In genomic region chr14:64704145-64704742, GRCh38 we compare ENCODE assay signal across 8 cellular contexts. TPM values are rescaled to one million over a fixed set of nuclear protein-coding genes. Genes with fewer than 3 reads are reported as not detected.
DNase-seq lines count a peak whose midpoint lies in the region; ATAC-seq and TF ChIP-seq lines count a peak whose summit lies in the region.

PLEKHG3 (plus strand) TSS chr14:64704424; CDS start chr14:64727632, 23,208 bp downstream.

- H3K27ac ChIP-seq in VCaP, result peak within 1 kb of the TSS; percentile 70
- peak within 1 kb of the TSS; percentile 90 for H3K27ac ChIP-seq in effector memory CD4-positive, alpha-beta T cell (ENCODE audit: insufficient read depth, low read length, poor library complexity, severe bottlenecking)
- H3K27ac ChIP-seq in liver (ENCODE audit: low read depth in 1 of 2, low read length in 2 of 2), result peak within 1 kb of the TSS; percentile 90 to 91

- peak; percentile 93 for DNase-seq in DMS53 (lab: John Stamatoyannopoulos, UW)
- DNase-seq in NCI-H1048 (lab: John Stamatoyannopoulos, UW), result peak; percentile 4
- DNase-seq in effector memory CD4-positive, alpha-beta T cell, result peak in 2 of 3 donors; percentile 36 to 37
- DNase-seq in stimulated activated CD8-positive, alpha-beta memory T cell treated with anti-CD3 and anti-CD28 coated beads, Interleukin-4, amount 100 ng/mL, for 48 hours, result peak; percentile 33

- peaks cover 57% of the 10 kb centered on the region for H3K4me1 ChIP-seq in effector memory CD4-positive, alpha-beta T cell (ENCODE audit: control insufficient read depth, insufficient read depth, low read length, poor library complexity, severe bottlenecking)
- H3K4me1 ChIP-seq in liver (ENCODE audit: control insufficient read depth in 4 of 4, insufficient read depth in 4 of 4, low read length in 3 of 4), result peaks cover 27 to 50% (median 44%) of the 10 kb centered on the region in 4 donors

- H3K9me3 ChIP-seq in effector memory CD4-positive, alpha-beta T cell (ENCODE audit: control insufficient read depth, low read length), result no peaks in the 10 kb centered on the region
- no peaks in the 10 kb centered on the region for H3K9me3 ChIP-seq in liver (ENCODE audit: control insufficient read depth in 4 of 4, low read length in 3 of 4)

- H3K9ac ChIP-seq in liver (ENCODE audit: low read depth in 1 of 2, low read length in 2 of 2), result peak within 1 kb of the TSS; percentile 56 to 66

- H3K27me3 ChIP-seq in effector memory CD4-positive, alpha-beta T cell (replicated peaks; ENCODE audit: control insufficient read depth, insufficient read depth, low read length, poor library complexity, severe bottlenecking), result no peaks in the 10 kb centered on the region
- H3K27me3 ChIP-seq in liver (ENCODE audit: control insufficient read depth in 4 of 4, insufficient read depth in 4 of 4, low read length in 3 of 4), result no peaks in the 10 kb centered on the region

- WGBS in liver, result under 1% methylated on average over 69 of the region's 69 CpGs

- TF ChIP-seq CTCF in VCaP (conservative IDR thresholded peaks at IDR 0.05) (no peak), liver (IDR thresholded peaks at IDR 0.05; ENCODE audit: low read depth, low read length, missing input control) (no peak)

- H3K4me3 ChIP-seq in effector memory CD4-positive, alpha-beta T cell (ENCODE audit: insufficient read depth, low read depth, low read length, poor library complexity, severe bottlenecking), result peak within 1 kb of the TSS; percentile 79
- H3K4me3 ChIP-seq in liver (ENCODE audit: low read depth in 1 of 3, low read length in 3 of 3), result peak within 1 kb of the TSS; percentile 70 to 76 (median 73)

- H3K36me3 ChIP-seq in effector memory CD4-positive, alpha-beta T cell (ENCODE audit: control insufficient read depth, insufficient read depth, low read length), result no peaks in the 10 kb centered on the region
- no peaks in the 10 kb centered on the region for H3K36me3 ChIP-seq in liver (ENCODE audit: control insufficient read depth in 4 of 4, insufficient read depth in 3 of 4, low read depth in 1 of 4, low read length in 3 of 4)

- ATAC-seq in HG03025 (IDR thresholded peaks at IDR 0.05; ENCODE audit: low FRiP score, unreplicated experiment) (no peak), GM19463 (IDR thresholded peaks at IDR 0.05; ENCODE audit: unreplicated experiment) (no peak)

- peak; percentile 13 to 52 for TF ChIP-seq RAD21 in liver (IDR thresholded peaks at IDR 0.05)

TF ChIP-seq in liver, 16 proteins besides CTCF, POLR2A, EP300 and RAD21:
- no peak for TF ChIP-seq GABPA (IDR thresholded peaks at IDR 0.05 in 1 of 2, conservative IDR thresholded peaks at IDR 0.05 in 1 of 2)
- TF ChIP-seq HNF4A (conservative IDR thresholded peaks at IDR 0.05), result peak in 1 of 2 donors; percentile 43
- peak in 1 of 2 donors; percentile 20 for TF ChIP-seq EGR1 (IDR thresholded peaks at IDR 0.05; ENCODE audit: low read depth in 2 of 2)
- TF ChIP-seq ATF3 (IDR thresholded peaks at IDR 0.05), result no peak
- TF ChIP-seq JUND (IDR thresholded peaks at IDR 0.05), result no peak
- no peak for TF ChIP-seq HNF4G (IDR thresholded peaks at IDR 0.05)
- TF ChIP-seq TAF1 (conservative IDR thresholded peaks at IDR 0.05), result no peak
- no peak for TF ChIP-seq YY1 (IDR thresholded peaks at IDR 0.05)
- TF ChIP-seq REST (IDR thresholded peaks at IDR 0.05), result peak; percentile 61
- no peak for TF ChIP-seq MAX (IDR thresholded peaks at IDR 0.05)
- no peak for TF ChIP-seq FOXA1 (IDR thresholded peaks at IDR 0.05)
- TF ChIP-seq RXRA (IDR thresholded peaks at IDR 0.05), result no peak
- TF ChIP-seq, protein P1, sequence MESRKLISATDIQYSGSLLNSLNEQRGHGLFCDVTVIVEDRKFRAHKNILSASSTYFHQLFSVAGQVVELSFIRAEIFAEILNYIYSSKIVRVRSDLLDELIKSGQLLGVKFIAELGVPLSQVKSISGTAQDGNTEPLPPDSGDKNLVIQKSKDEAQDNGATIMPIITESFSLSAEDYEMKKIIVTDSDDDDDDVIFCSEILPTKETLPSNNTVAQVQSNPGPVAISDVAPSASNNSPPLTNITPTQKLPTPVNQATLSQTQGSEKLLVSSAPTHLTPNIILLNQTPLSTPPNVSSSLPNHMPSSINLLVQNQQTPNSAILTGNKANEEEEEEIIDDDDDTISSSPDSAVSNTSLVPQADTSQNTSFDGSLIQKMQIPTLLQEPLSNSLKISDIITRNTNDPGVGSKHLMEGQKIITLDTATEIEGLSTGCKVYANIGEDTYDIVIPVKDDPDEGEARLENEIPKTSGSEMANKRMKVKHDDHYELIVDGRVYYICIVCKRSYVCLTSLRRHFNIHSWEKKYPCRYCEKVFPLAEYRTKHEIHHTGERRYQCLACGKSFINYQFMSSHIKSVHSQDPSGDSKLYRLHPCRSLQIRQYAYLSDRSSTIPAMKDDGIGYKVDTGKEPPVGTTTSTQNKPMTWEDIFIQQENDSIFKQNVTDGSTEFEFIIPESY (IDR thresholded peaks at IDR 0.05), result no peak
- TF ChIP-seq NR2F2 (IDR thresholded peaks at IDR 0.05), result no peak
- TF ChIP-seq SP1 (IDR thresholded peaks at IDR 0.05), result peak; percentile 61
- no peak for TF ChIP-seq FOXA2 (IDR thresholded peaks at IDR 0.05)
TF ChIP-seq in liver: peak in this region for 4.

RNA-seq across cellular contexts. Expression of gene PLEKHG3, which starts in this region (rescaled TPM):
- total RNA-seq in liver, result 10 to 100 TPM; 14.5 to 14.7 TPM
- 10 to 100 TPM in 1 of 2 donors, 1 to 10 TPM in 1; 8.4 to 21.3 TPM for polyA plus RNA-seq in liver

Comparison
In these comparisons a context has a peak if more than half of its experiments do, and no peak if none do; other contexts are left out.
1. DNase-seq: peak in every context shown above with its lines; median percentile 93 in DMS53; 36 in effector memory CD4-positive, alpha-beta T cell; 33 in stimulated activated CD8-positive, alpha-beta memory T cell treated with anti-CD3 and anti-CD28 coated beads, Interleukin-4, amount 100 ng/mL, for 48 hours; 4 in NCI-H1048.